In the genomic region with DNA sequence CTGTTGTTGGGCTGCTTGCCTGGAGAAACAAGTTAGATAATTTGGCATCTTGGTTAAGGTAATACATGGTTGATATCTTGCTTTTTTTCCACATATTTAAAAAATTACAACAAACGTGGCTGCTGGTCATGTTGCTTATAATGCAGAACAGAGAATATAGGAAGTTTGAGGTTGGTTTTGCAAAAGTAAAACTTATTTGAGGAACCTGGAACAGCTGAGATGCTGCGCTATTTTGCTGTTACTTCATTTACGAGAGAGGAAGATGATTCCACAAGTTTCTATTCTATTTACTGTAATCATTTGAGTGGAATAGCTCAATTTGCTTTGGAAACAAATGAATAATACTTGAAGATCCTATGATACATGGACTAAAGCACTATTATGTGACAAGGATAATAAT, we compare ENCODE assay signal across 17 cellular contexts.
A peak's percentile ranks its signal among the peaks of the same experiment; 100 is the strongest.
DNase-seq lines count a peak whose midpoint lies in the region; ATAC-seq lines count a peak whose summit lies in the region.
"Had no signal": no experiment of that assay in that cellular context is flagged by ENCODE, and none has a peak within 500 bp of the region (broad histone marks: within the 10 kb centered on the region; RNA-seq: fewer than 3 reads in every experiment).

No MANE protein-coding gene starts in this region.

- H3K4me3 Mint-ChIP-seq in stimulated activated naive CD8-positive, alpha-beta T cell treated with anti-CD3 and anti-CD28 coated beads, Interleukin-15, Interleukin-2, amounts not matched to agents 100 ng/mL and 50 ng/mL, for 24 hours: peak overlapping the region; percentile 33
- no peak overlapping the region for H3K4me3 Mint-ChIP-seq in stimulated activated naive CD8-positive, alpha-beta T cell treated with anti-CD3 and anti-CD28 coated beads, Interleukin-15, amount 100 ng/mL, for 72 hours
- peak overlapping the region; percentile 57 for H3K4me3 Mint-ChIP-seq in T-helper 17 cell
- H3K4me3 Mint-ChIP-seq: CD8-positive, alpha-beta T cell; H9; neural progenitor cell had no signal

- no peak overlapping the region for H3K27ac Mint-ChIP-seq in stimulated activated naive CD8-positive, alpha-beta T cell treated with anti-CD3 and anti-CD28 coated beads, Interleukin-15, Interleukin-2, amounts not matched to agents 100 ng/mL and 50 ng/mL, for 24 hours
- H3K27ac Mint-ChIP-seq in stimulated activated naive CD8-positive, alpha-beta T cell treated with anti-CD3 and anti-CD28 coated beads, Interleukin-15, amount 100 ng/mL, for 72 hours: no peak overlapping the region
- H3K27ac Mint-ChIP-seq in T-helper 17 cell: no peak overlapping the region
- H3K27ac Mint-ChIP-seq: CD8-positive, alpha-beta T cell; H9; neural progenitor cell had no signal

- no peaks in the 10 kb centered on the region for H3K36me3 Mint-ChIP-seq in stimulated activated naive CD8-positive, alpha-beta T cell treated with anti-CD3 and anti-CD28 coated beads, Interleukin-15, Interleukin-2, amounts not matched to agents 100 ng/mL and 50 ng/mL, for 24 hours (ENCODE audit: low read depth)
- H3K36me3 Mint-ChIP-seq in T-helper 17 cell (ENCODE audit: low read depth): peaks cover 3% of the 10 kb centered on the region
- H3K36me3 Mint-ChIP-seq: CD8-positive, alpha-beta T cell; neural progenitor cell had no signal

- peak overlapping the region; percentile 32 to 51 for H3K4me3 ChIP-seq in mucosa of rectum (ENCODE audit: low read length in 2 of 2)
- H3K4me3 ChIP-seq: cardiac muscle cell, neural progenitor cell, SK-N-MC had no signal

- ATAC-seq in stimulated activated naive CD8-positive, alpha-beta T cell treated with anti-CD3 and anti-CD28 coated beads, Interleukin-15, amount 100 ng/mL, for 72 hours: no peak
- ATAC-seq in T-helper 17 cell (no peak), HG02642 (IDR thresholded peaks at IDR 0.05; ENCODE audit: poor library complexity, unreplicated experiment) (no peak), HG03442 (IDR thresholded peaks at IDR 0.05; ENCODE audit: unreplicated experiment) (no peak), GM18511 (IDR thresholded peaks at IDR 0.05; ENCODE audit: unreplicated experiment) (no peak)
- ATAC-seq: activated naive CD8-positive, alpha-beta T cell treated with anti-CD3 and anti-CD28 coated beads, Interleukin-2, amount 50 U/mL, for 24 hours; CD8-positive, alpha-beta T cell had no signal

- H3K27me3 ChIP-seq in mucosa of rectum (ENCODE audit: control insufficient read depth in 2 of 2, insufficient read depth in 2 of 2, low read length in 2 of 2): no peaks in the 10 kb centered on the region
- H3K27me3 ChIP-seq: cardiac muscle cell, neural progenitor cell had no signal

- H3K9me3 ChIP-seq in T-helper 17 cell (ENCODE audit: control insufficient read depth, low read length, poor library complexity, severe bottlenecking): no peaks in the 10 kb centered on the region
- H3K9me3 ChIP-seq in mucosa of rectum (ENCODE audit: control insufficient read depth in 2 of 2, low read length in 2 of 2): no peaks in the 10 kb centered on the region

- H3K27me3 Mint-ChIP-seq in stimulated activated naive CD8-positive, alpha-beta T cell treated with anti-CD3 and anti-CD28 coated beads, Interleukin-15, Interleukin-2, amounts not matched to agents 100 ng/mL and 50 ng/mL, for 24 hours: no peaks in the 10 kb centered on the region
- H3K27me3 Mint-ChIP-seq in stimulated activated naive CD8-positive, alpha-beta T cell treated with anti-CD3 and anti-CD28 coated beads, Interleukin-15, amount 100 ng/mL, for 72 hours: no peaks in the 10 kb centered on the region
- no peaks in the 10 kb centered on the region for H3K27me3 Mint-ChIP-seq in T-helper 17 cell

- H3K4me1 Mint-ChIP-seq in stimulated activated naive CD8-positive, alpha-beta T cell treated with anti-CD3 and anti-CD28 coated beads, Interleukin-15, Interleukin-2, amounts not matched to agents 100 ng/mL and 50 ng/mL, for 24 hours (ENCODE audit: low read depth): peaks cover 14% of the 10 kb centered on the region
- H3K4me1 Mint-ChIP-seq in stimulated activated naive CD8-positive, alpha-beta T cell treated with anti-CD3 and anti-CD28 coated beads, Interleukin-15, amount 100 ng/mL, for 72 hours: no peaks in the 10 kb centered on the region
- H3K4me1 Mint-ChIP-seq in T-helper 17 cell: peaks cover 12% of the 10 kb centered on the region

- H3K9ac ChIP-seq in mucosa of rectum (ENCODE audit: low read depth in 1 of 2, low read length in 2 of 2): peak overlapping the region in 1 of 2 donors; percentile 27
- H3K9ac ChIP-seq: neural progenitor cell had no signal

- peak overlapping the region in 1 of 2 donors; percentile 45 for H3K27ac ChIP-seq in mucosa of rectum (ENCODE audit: low read depth in 2 of 2, low read length in 2 of 2)
- H3K27ac ChIP-seq: cardiac muscle cell, neural progenitor cell, SK-N-MC had no signal

- H3K4me1 ChIP-seq in mucosa of rectum (ENCODE audit: control insufficient read depth in 2 of 2, insufficient read depth in 2 of 2, low read length in 2 of 2): no peaks in the 10 kb centered on the region

- H3K36me3 ChIP-seq in mucosa of rectum (ENCODE audit: control insufficient read depth in 2 of 2, insufficient read depth in 2 of 2, low read length in 2 of 2): no peaks in the 10 kb centered on the region
- H3K36me3 ChIP-seq: cardiac muscle cell, neural progenitor cell had no signal

- no peaks in the 10 kb centered on the region for H3K9me3 Mint-ChIP-seq in stimulated activated naive CD8-positive, alpha-beta T cell treated with anti-CD3 and anti-CD28 coated beads, Interleukin-15, Interleukin-2, amounts not matched to agents 100 ng/mL and 50 ng/mL, for 24 hours
- H3K9me3 Mint-ChIP-seq in stimulated activated naive CD8-positive, alpha-beta T cell treated with anti-CD3 and anti-CD28 coated beads, Interleukin-15, amount 100 ng/mL, for 72 hours: no peaks in the 10 kb centered on the region
- H3K9me3 Mint-ChIP-seq: CD8-positive, alpha-beta T cell; neural progenitor cell had no signal

- no peak for DNase-seq in stimulated activated naive CD8-positive, alpha-beta T cell treated with anti-CD3 and anti-CD28 coated beads, Interleukin-15, amount 100 ng/mL, for 72 hours
- DNase-seq in T-helper 17 cell (no peak), GM19240 (ENCODE audit: insufficient read length, low spot score) (no peak)
- DNase-seq: activated CD4-positive, alpha-beta T cell treated with anti-CD3 and anti-CD28 coated beads, Interleukin-2, amount 50 U/mL, for 48 hours; activated naive CD8-positive, alpha-beta T cell treated with anti-CD3 and anti-CD28 coated beads, Interleukin-2, amount 50 U/mL, for 24 hours; CD8-positive, alpha-beta T cell; H9; NCI-H1048; NCI-H2171 treated with DMSO at 0.1 percent for 48 hours had no signal

Comparison
In these comparisons a context has a peak if more than half of its experiments do, and no peak if none do; other contexts are left out.
1. H3K4me3 Mint-ChIP-seq: peak in stimulated activated naive CD8-positive, alpha-beta T cell treated with anti-CD3 and anti-CD28 coated beads, Interleukin-15, Interleukin-2, amounts not matched to agents 100 ng/mL and 50 ng/mL, for 24 hours (single experiment) and T-helper 17 cell (single experiment); none in stimulated activated naive CD8-positive, alpha-beta T cell treated with anti-CD3 and anti-CD28 coated beads, Interleukin-15, amount 100 ng/mL, for 72 hours (0 of 2).